Comparison of ENCODE assay signal across 35 cellular contexts in genomic region chr12:126295652-126296051, GRCh38.
"Had no signal": no experiment of that assay in that cellular context is flagged by ENCODE, and none has a peak within 500 bp of the region (broad histone marks: within the 10 kb centered on the region; RNA-seq: fewer than 3 reads in every experiment).

No MANE protein-coding gene starts in this region.

- H3K27me3 ChIP-seq: MG63 had no signal

- H3K4me3 ChIP-seq: MG63 had no signal

- DNase-seq: Karpas-422, Kasumi-1, MG63, MM.1S, MV-4-11, NCI-H1048, NCI-H1092, NCI-H1092 treated with DMSO at 0.1 percent for 48 hours, NCI-H1105, NCI-H1105 treated with DMSO at 0.1 percent for 48 hours, NCI-H1417, NCI-H1417 treated with DMSO at 0.1 percent for 48 hours, NCI-H1436, NCI-H1436 treated with DMSO at 0.1 percent for 48 hours, NCI-H146, NCI-H1694, NCI-H1694 treated with DMSO at 0.1 percent for 48 hours, NCI-H187, NCI-H187 treated with DMSO at 0.1 percent for 48 hours, NCI-H1930, NCI-H2029, NCI-H2029 treated with DMSO at 0.1 percent for 48 hours, NCI-H2081, NCI-H2081 treated with DMSO at 0.1 percent for 48 hours, NCI-H2107, NCI-H2171, NCI-H2171 treated with DMSO at 0.1 percent for 48 hours, NCI-H2227 treated with DMSO at 0.1 percent for 48 hours, NCI-H226, NCI-H345, NCI-H446, NCI-H446 treated with DMSO at 0.1 percent for 48 hours, NCI-H510A, NCI-H510A treated with DMSO at 0.1 percent for 48 hours, NCI-H524 had no signal

- H3K36me3 ChIP-seq: MG63 had no signal
